ENCODE assay signal across 8 cellular contexts in the genomic region with DNA sequence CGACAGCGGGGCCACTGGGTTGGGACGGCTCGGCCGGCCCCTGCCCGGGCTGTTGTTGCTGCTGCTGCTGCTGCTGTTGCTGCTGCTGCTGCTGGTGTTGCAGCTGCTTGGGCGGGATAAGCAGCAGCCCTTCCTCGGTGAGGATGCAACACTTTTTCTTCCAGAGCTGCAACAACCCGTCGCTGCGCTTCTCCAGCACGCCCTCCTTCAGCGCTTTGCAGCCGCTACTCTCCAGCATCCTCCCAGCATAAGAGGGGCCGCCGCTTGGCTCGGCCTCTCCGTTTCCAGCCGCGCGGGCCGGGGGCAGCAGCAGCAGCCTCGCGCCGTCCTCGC. TPM values are rescaled to one million over a fixed set of nuclear protein-coding genes. Genes with fewer than 3 reads are reported as not detected.
DNase-seq lines count a peak whose midpoint lies in the region; ATAC-seq, FAIRE-seq and TF ChIP-seq lines count a peak whose summit lies in the region.

No MANE protein-coding gene starts in this region.

- intact Hi-C loops in adrenal gland (cut with DNase I) = loop anchor here (5.0 to 10.0 kb wide), 2 partner anchors 209 to 506 kb away; no protein-coding TSS in a partner anchor
- intact Hi-C loops in tibial artery (cut with DNase I; ENCODE audit: low total_unique reads) = loop anchor here (5.0 kb wide), 2 partner anchors 49 to 519 kb away; partner anchors contain the start of gene KRR1

- no peak for TF ChIP-seq CTCF in adrenal gland (IDR thresholded peaks at IDR 0.05)
- TF ChIP-seq CTCF in tibial artery (IDR thresholded peaks at IDR 0.05) = no peak

- H3K27ac ChIP-seq in adrenal gland (peak overlapping the region; percentile 27 to 96 (median 93)), layer of hippocampus (ENCODE audit: low read depth, low read length) (peak overlapping the region; percentile 78), tibial artery (peak overlapping the region; percentile 96 to 99)

- H3K9me3 ChIP-seq in adrenal gland (replicated peaks in 1 of 3) (no peaks in the 10 kb centered on the region), tibial artery (no peaks in the 10 kb centered on the region)

- peak; percentile 8 for ATAC-seq in GM19023 (IDR thresholded peaks at IDR 0.05; ENCODE audit: unreplicated experiment)
- ATAC-seq in HG03432 (IDR thresholded peaks at IDR 0.05; ENCODE audit: unreplicated experiment) = peak; percentile 9
- no peak for ATAC-seq in GM21390 (IDR thresholded peaks at IDR 0.05; ENCODE audit: unreplicated experiment)

- H3K4me1 ChIP-seq in adrenal gland (replicated peaks in 1 of 2) (peaks cover 17 to 38% of the 10 kb centered on the region in 2 donors), tibial artery (peaks cover 0 to 20% (median 7%) of the 10 kb centered on the region in 4 donors)

- H3K4me3 ChIP-seq in adrenal gland (peak overlapping the region; percentile 56 to 72 (median 70)), tibial artery (peak overlapping the region; percentile 82 to 83)

- H3K27me3 ChIP-seq in adrenal gland (no peaks in the 10 kb centered on the region), layer of hippocampus (ENCODE audit: control insufficient read depth, insufficient read depth, low read length) (no peaks in the 10 kb centered on the region), tibial artery (no peaks in the 10 kb centered on the region)

- no peak for TF ChIP-seq POLR2A in adrenal gland (IDR thresholded peaks at IDR 0.05)

- FAIRE-seq in GM19239 (lab: Jason Lieb, UNC) = no peak

- DNase-seq in adrenal gland = no peak
- DNase-seq in tibial artery = peak in 1 of 2 donors; percentile 31
- DNase-seq in GM19239 (ENCODE audit: insufficient read length, low spot score) = no peak
- DNase-seq in T1000 (lab: John Stamatoyannopoulos, UW) = no peak

- H3K36me3 ChIP-seq in adrenal gland (replicated peaks in 1 of 2) (no peaks in the 10 kb centered on the region), tibial artery (no peaks in the 10 kb centered on the region)

- WGBS in adrenal gland, 4 donors = 0 to 1% (median 0%) methylated on average over 21 to 26 of the region's 26 CpGs; no CpG with 5 or more reads in 1 of the 4 donors

RNA-seq across cellular contexts. Expression of gene PHLDA1, which starts 0.5 kb away (rescaled TPM):
- 10 to 100 TPM; 13.1 to 49.3 (median 35.3) TPM for total RNA-seq in adrenal gland
- polyA plus RNA-seq in adrenal gland = 10 to 100 TPM; 12.2 to 19.7 (median 17.6) TPM

RNA-seq across cellular contexts. Expression of gene NAP1L1, which starts 53.4 kb away (rescaled TPM):
- 100 to 1,000 TPM; 261 to 518 (median 393) TPM for total RNA-seq in adrenal gland
- polyA plus RNA-seq in adrenal gland = 100 to 1,000 TPM; 260 to 356 (median 341) TPM
